In genomic region chrX:78513996-78514745, GRCh38 we compare ENCODE assay signal across 15 cellular contexts.
DNase-seq lines count a peak whose midpoint lies in the region; ATAC-seq and TF ChIP-seq lines count a peak whose summit lies in the region.
"Had no signal": no experiment of that assay in that cellular context is flagged by ENCODE, and none has a peak within 500 bp of the region (broad histone marks: within the 10 kb centered on the region; RNA-seq: fewer than 3 reads in every experiment).

No MANE protein-coding gene starts in this region.

- H3K36me3 Mint-ChIP-seq in stimulated activated naive CD8-positive, alpha-beta T cell treated with anti-CD3 and anti-CD28 coated beads, Interleukin-15, Interleukin-2, amounts not matched to agents 100 ng/mL and 50 ng/mL, for 24 hours (ENCODE audit: low read depth), result no peaks in the 10 kb centered on the region
- H3K36me3 Mint-ChIP-seq in activated B cell treated with CpG ODN at 0.5 μM for 24 hours (ENCODE audit: low read depth), result no peaks in the 10 kb centered on the region

- H3K27me3 Mint-ChIP-seq in stimulated activated naive CD8-positive, alpha-beta T cell treated with anti-CD3 and anti-CD28 coated beads, Interleukin-15, Interleukin-2, amounts not matched to agents 100 ng/mL and 50 ng/mL, for 24 hours, result no peaks in the 10 kb centered on the region
- H3K27me3 Mint-ChIP-seq in activated B cell treated with CpG ODN at 0.5 μM for 24 hours, result no peaks in the 10 kb centered on the region

- H3K36me3 ChIP-seq in urinary bladder (ENCODE audit: insufficient read depth), result no peaks in the 10 kb centered on the region
- H3K36me3 ChIP-seq: right atrium auricular region had no signal

- no peaks in the 10 kb centered on the region for H3K4me1 ChIP-seq in urinary bladder (ENCODE audit: insufficient read depth)
- H3K4me1 ChIP-seq: body of pancreas, right atrium auricular region had no signal

- WGBS in urinary bladder, result 48% methylated on average over 4 of the region's 4 CpGs

- H3K9me3 Mint-ChIP-seq in stimulated activated naive CD8-positive, alpha-beta T cell treated with anti-CD3 and anti-CD28 coated beads, Interleukin-15, Interleukin-2, amounts not matched to agents 100 ng/mL and 50 ng/mL, for 24 hours, result peaks cover 16% of the 10 kb centered on the region
- H3K9me3 Mint-ChIP-seq in activated B cell treated with CpG ODN at 0.5 μM for 24 hours, result peaks cover 2% of the 10 kb centered on the region

- POLR2A ChIA-PET in activated B cell treated with CpG ODN at 0.5 μM for 24 hours (lab: Charles Lee), result interaction anchor here (1.3 kb wide), 1 partner anchor 410 kb away, joined by 3 read pairs; the partner anchor contains the start of gene PGK1

- H3K4me3 Mint-ChIP-seq in stimulated activated naive CD8-positive, alpha-beta T cell treated with anti-CD3 and anti-CD28 coated beads, Interleukin-15, Interleukin-2, amounts not matched to agents 100 ng/mL and 50 ng/mL, for 24 hours, result no peak overlapping the region
- H3K4me3 Mint-ChIP-seq in activated B cell treated with CpG ODN at 0.5 μM for 24 hours, result no peak overlapping the region

- no peak for DNase-seq in stimulated activated naive CD8-positive, alpha-beta T cell treated with anti-CD3 and anti-CD28 coated beads, Interleukin-15, Interleukin-2, amounts not matched to agents 100 U/mL and 50 U/mL, for 24 hours
- DNase-seq in activated B cell treated with CpG ODN at 0.5 μM for 24 hours (no peak), kidney glomerular epithelial cell (lab: John Stamatoyannopoulos, UW) (peak; percentile 7), foreskin melanocyte (no peak), DMS53 treated with DMSO at 0.1 percent for 48 hours (lab: John Stamatoyannopoulos, UW; ENCODE audit: unreplicated experiment) (no peak), NOMO-1 treated with dmso at 0.1 percent for 144 hours (lab: John Stamatoyannopoulos, UW; ENCODE audit: unreplicated experiment) (no peak)
- DNase-seq: body of pancreas; DMS79 treated with DMSO at 0.1 percent for 48 hours; mucosa of descending colon; SK-N-SH; stimulated activated CD4-positive, alpha-beta T cell treated with anti-CD3 and anti-CD28 coated beads, Interleukin-4, amount 100 ng/mL, for 1 hour; stimulated activated naive CD4-positive, alpha-beta T cell treated with Interleukin-2 at 50 U/mL for 16 hours had no signal

- H3K27ac Mint-ChIP-seq in stimulated activated naive CD8-positive, alpha-beta T cell treated with anti-CD3 and anti-CD28 coated beads, Interleukin-15, Interleukin-2, amounts not matched to agents 100 ng/mL and 50 ng/mL, for 24 hours, result peak overlapping the region; percentile 92
- H3K27ac Mint-ChIP-seq in activated B cell treated with CpG ODN at 0.5 μM for 24 hours, result peak overlapping the region; percentile 72

- peaks cover 57% of the 10 kb centered on the region for H3K4me1 Mint-ChIP-seq in stimulated activated naive CD8-positive, alpha-beta T cell treated with anti-CD3 and anti-CD28 coated beads, Interleukin-15, Interleukin-2, amounts not matched to agents 100 ng/mL and 50 ng/mL, for 24 hours (ENCODE audit: low read depth)
- peaks cover 28% of the 10 kb centered on the region for H3K4me1 Mint-ChIP-seq in activated B cell treated with CpG ODN at 0.5 μM for 24 hours

- intact Hi-C loops in activated B cell treated with CpG ODN at 0.5 μM for 24 hours (cut with micrococcal nuclease), result loop anchor here (2.0 to 10.0 kb wide), 5 partner anchors 191 to 599 kb away; partner anchors contain the start of genes ATP7A, PGK1 and TAF9B

- no peak for TF ChIP-seq CTCF in activated B cell treated with CpG ODN at 0.5 μM for 24 hours (IDR thresholded peaks at IDR 0.05)

- ATAC-seq in stimulated activated naive CD8-positive, alpha-beta T cell treated with anti-CD3 and anti-CD28 coated beads, Interleukin-15, Interleukin-2, amounts not matched to agents 100 U/mL and 50 U/mL, for 24 hours, result no peak
- no peak for ATAC-seq in activated B cell treated with CpG ODN at 0.5 μM for 24 hours (ENCODE audit: low read depth)
- ATAC-seq: body of pancreas, mucosa of descending colon had no signal

- CTCF ChIA-PET in activated B cell treated with CpG ODN at 0.5 μM for 24 hours (lab: Charles Lee), result no interaction called here

- H3K4me3 ChIP-seq in urinary bladder (ENCODE audit: low read depth, low read length), result no peak overlapping the region
- H3K4me3 ChIP-seq: body of pancreas, mucosa of descending colon, right atrium auricular region had no signal

- H3K27ac ChIP-seq in urinary bladder (ENCODE audit: low read depth), result peak overlapping the region; percentile 10
- H3K27ac ChIP-seq: body of pancreas, right atrium auricular region had no signal
